In the genomic region with DNA sequence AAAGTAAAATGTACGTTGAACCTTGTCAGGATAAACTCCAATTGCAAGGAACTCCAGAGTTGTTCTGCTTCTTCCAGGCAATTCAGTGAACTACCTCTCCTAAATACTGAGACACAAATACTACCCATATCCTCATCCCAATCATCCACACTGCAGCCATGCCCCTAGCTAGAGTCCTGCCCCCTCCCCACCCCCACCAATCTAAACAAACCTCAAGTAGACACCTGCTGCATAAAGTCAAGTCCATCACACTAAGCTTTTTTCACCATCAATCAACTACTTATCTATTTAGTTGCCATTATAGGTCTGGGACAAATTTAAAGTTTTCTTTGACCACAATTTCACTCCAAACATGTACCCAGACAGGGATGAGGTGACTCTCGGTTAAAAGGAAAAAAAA, we compare ENCODE assay signal across 9 cellular contexts.
DNase-seq lines count a peak whose midpoint lies in the region; ATAC-seq and TF ChIP-seq lines count a peak whose summit lies in the region.
"Had no signal": no experiment of that assay in that cellular context is flagged by ENCODE, and none has a peak within 500 bp of the region (broad histone marks: within the 10 kb centered on the region; RNA-seq: fewer than 3 reads in every experiment).

No MANE protein-coding gene starts in this region.

- peaks cover 6 to 48% (median 31%) of the 10 kb centered on the region in 11 experiments; a peak in 21 of 22 replicates for H3K36me3 ChIP-seq in BLaER1 treated with 17β-estradiol and CSF1 and Interleukin-3, amounts not matched to agents 10 nM and 100 nM
- H3K36me3 ChIP-seq in Loucy (ENCODE audit: insufficient read depth, low read length) = peaks cover 15% of the 10 kb centered on the region; the same call in 1 of the 2 replicates
- H3K36me3 ChIP-seq in neutrophil = peaks cover 10% of the 10 kb centered on the region

- H3K4me1 ChIP-seq in BLaER1 treated with 17β-estradiol and CSF1 and Interleukin-3, amounts not matched to agents 10 nM and 100 nM = peaks cover 48 to 56% (median 50%) of the 10 kb centered on the region in 10 experiments
- H3K4me1 ChIP-seq in Loucy (ENCODE audit: insufficient read depth, low read length, poor library complexity, severe bottlenecking) (peaks cover 68% of the 10 kb centered on the region), neutrophil (ENCODE audit: control insufficient read depth in 1 of 2, insufficient read depth in 1 of 2, low read depth in 1 of 2, low read length in 1 of 2) (peaks cover 39 to 54% of the 10 kb centered on the region in 2 experiments)

- TF ChIP-seq CTCF in Loucy (conservative IDR thresholded peaks at IDR 0.05; ENCODE audit: low read length) = no peak
- TF ChIP-seq CTCF in neutrophil (IDR thresholded peaks at IDR 0.05) = no peak

- H4K20me1 ChIP-seq in BLaER1 treated with 17β-estradiol and CSF1 and Interleukin-3, amounts not matched to agents 10 nM and 100 nM = peaks cover 0 to 32% (median 0%) of the 10 kb centered on the region in 11 experiments; a peak in 9 of 22 replicates
- H4K20me1 ChIP-seq in Loucy (ENCODE audit: insufficient read depth, low read length, poor library complexity, severe bottlenecking) = no peaks in the 10 kb centered on the region

- no peak for DNase-seq in stimulated activated CD4-positive, alpha-beta T cell treated with anti-CD3 and anti-CD28 coated beads, Interleukin-12 subunit alpha, Interleukin-12 subunit beta, amount 100 ng/mL, for 4 hours
- DNase-seq in HCEC 1CT (no peak), NCI-H345 (lab: John Stamatoyannopoulos, UW) (no peak)
- DNase-seq: NCI-H2081 treated with DMSO at 0.1 percent for 48 hours had no signal

- H3K4me2 ChIP-seq in BLaER1 treated with 17β-estradiol and CSF1 and Interleukin-3, amounts not matched to agents 10 nM and 100 nM = peak overlapping the region; percentile 56 to 76 (median 67)
- peak overlapping the region; percentile 86 for H3K4me2 ChIP-seq in Loucy (ENCODE audit: low read depth, low read length, poor library complexity, severe bottlenecking)

- H3K9me3 ChIP-seq in BLaER1 treated with 17β-estradiol and CSF1 and Interleukin-3, amounts not matched to agents 10 nM and 100 nM (replicated peaks in 1 of 11) = peaks cover 0 to 3% (median 0%) of the 10 kb centered on the region in 11 experiments; a peak in 1 of 22 replicates
- H3K9me3 ChIP-seq in Loucy (ENCODE audit: insufficient read depth, low read depth, low read length) = no peaks in the 10 kb centered on the region
- no peaks in the 10 kb centered on the region for H3K9me3 ChIP-seq in neutrophil

- ATAC-seq in HG02870 (IDR thresholded peaks at IDR 0.05; ENCODE audit: unreplicated experiment) = no peak

- H3K9me2 ChIP-seq in Loucy (replicated peaks; ENCODE audit: low read depth, low read length) = no peaks in the 10 kb centered on the region

- H3K79me2 ChIP-seq in Loucy (ENCODE audit: insufficient read depth, low read length) = peaks cover 9% of the 10 kb centered on the region; the same call in 1 of the 2 replicates

- H3K27ac ChIP-seq in BLaER1 treated with 17β-estradiol and CSF1 and Interleukin-3, amounts not matched to agents 10 nM and 100 nM = peak overlapping the region in 4 of 11 experiments; percentile 15 to 71 (median 44); a peak in 5 of 22 replicates
- peak overlapping the region; percentile 25 for H3K27ac ChIP-seq in cingulate gyrus (ENCODE audit: low read depth, low read length)
- peak overlapping the region; percentile 80 for H3K27ac ChIP-seq in neutrophil

- H3K4me3 ChIP-seq in BLaER1 treated with 17β-estradiol and CSF1 and Interleukin-3, amounts not matched to agents 10 nM and 100 nM = no peak overlapping the region
- peak overlapping the region; percentile 70 for H3K4me3 ChIP-seq in Loucy (ENCODE audit: low read length, poor library complexity, severe bottlenecking)
- H3K4me3 ChIP-seq in neutrophil (ENCODE audit: low read depth in 1 of 2, low read length in 1 of 2) = peak overlapping the region in 1 of 2 experiments; percentile 5

- H3K27me3 ChIP-seq in BLaER1 treated with 17β-estradiol and CSF1 and Interleukin-3, amounts not matched to agents 10 nM and 100 nM = no peaks in the 10 kb centered on the region
- no peaks in the 10 kb centered on the region for H3K27me3 ChIP-seq in Loucy (ENCODE audit: insufficient read depth, low read length, poor library complexity, severe bottlenecking)
- no peaks in the 10 kb centered on the region for H3K27me3 ChIP-seq in neutrophil

- H3K9ac ChIP-seq in BLaER1 treated with 17β-estradiol and CSF1 and Interleukin-3, amounts not matched to agents 10 nM and 100 nM = 0 out of 22 replicates have a peak overlapping the region, but pooled peaks of 1 of the 11 experiments have one; percentile 1
- H3K9ac ChIP-seq in Loucy (ENCODE audit: low read depth, low read length, poor library complexity, severe bottlenecking) = peak overlapping the region; percentile 61

- H2AFZ ChIP-seq in Loucy (ENCODE audit: low read length) = no peak overlapping the region

- peaks cover 9% of the 10 kb centered on the region; the same call in 1 of the 2 replicates for H3F3A ChIP-seq in Loucy (ENCODE audit: low read depth)
